12 cellular contexts compared by ENCODE assay signal in genomic region chr3:187719628-187720336, GRCh38. TPM values are rescaled to one million over a fixed set of nuclear protein-coding genes. Genes with fewer than 3 reads are reported as not detected.
DNase-seq lines count a peak whose midpoint lies in the region; ATAC-seq and TF ChIP-seq lines count a peak whose summit lies in the region.
"Had no signal": no experiment of that assay in that cellular context is flagged by ENCODE, and none has a peak within 500 bp of the region (broad histone marks: within the 10 kb centered on the region; RNA-seq: fewer than 3 reads in every experiment).

No MANE protein-coding gene starts in this region.

- no peak for TF ChIP-seq CTCF in RWPE1 (conservative IDR thresholded peaks at IDR 0.05; ENCODE audit: low read depth)

- H3K36me3 ChIP-seq in Karpas-422 (ENCODE audit: insufficient read depth, low read length), result peaks cover 37% of the 10 kb centered on the region

- H3K9ac ChIP-seq in Karpas-422 (ENCODE audit: low read length), result no peak overlapping the region

- POLR2A ChIA-PET in RWPE1 (lab: Yijun Ruan, JAX; ENCODE audit: low non-redundant PET), result no interaction called here

- no peaks in the 10 kb centered on the region for H3K9me3 ChIP-seq in Karpas-422 (ENCODE audit: low read length)

- H3K27me3 ChIP-seq in Karpas-422 (ENCODE audit: low read length), result no peaks in the 10 kb centered on the region

- DNase-seq in Karpas-422 (peak; percentile 82), RWPE1 (ENCODE audit: low spot score) (no peak), hippocampal formation (lab: John Stamatoyannopoulos, UW) (peak; percentile 36 to 60), putamen (ENCODE audit: low spot score) (peak; percentile 58), NOMO-1 (lab: John Stamatoyannopoulos, UW; ENCODE audit: unreplicated experiment in 2 of 2) (no peak)
- DNase-seq in activated effector memory CD4-positive, alpha-beta T cell treated with anti-CD3 and anti-CD28 coated beads, Interleukin-2, amount 50 U/mL, for 16 hours, result no peak
- DNase-seq: activated CD4-positive, alpha-beta T cell treated with anti-CD3 and anti-CD28 coated beads for 1 hour; activated T-cell treated with anti-CD3 and anti-CD28 coated beads, Interleukin-2, amount 50 U/mL, for 24 hours had no signal

- H3K79me2 ChIP-seq in Karpas-422 (ENCODE audit: low read length), result no peaks in the 10 kb centered on the region

- H3K27ac ChIP-seq in Karpas-422 (ENCODE audit: low read length) (peak overlapping the region; percentile 50), RWPE1 (peak overlapping the region; percentile 49)

- no peak overlapping the region for H3K4me3 ChIP-seq in Karpas-422 (ENCODE audit: low read length)

- no peaks in the 10 kb centered on the region for H3K9me2 ChIP-seq in Karpas-422 (replicated peaks; ENCODE audit: insufficient read depth, low read length)

- H4K20me1 ChIP-seq in Karpas-422 (ENCODE audit: insufficient read depth, low read depth, low read length), result peaks cover 24% of the 10 kb centered on the region

- ATAC-seq in GM21515 (IDR thresholded peaks at IDR 0.05; ENCODE audit: unreplicated experiment) (no peak), HG02623 (IDR thresholded peaks at IDR 0.05; ENCODE audit: unreplicated experiment) (no peak)
- ATAC-seq: natural killer cell treated with Interleukin-12 subunit alpha and Interleukin-12 subunit beta and Interleukin-15 and Interleukin-18, amount 100 ng/mL, for 72 hours had no signal

- peaks cover 8% of the 10 kb centered on the region for H3K4me1 ChIP-seq in Karpas-422 (ENCODE audit: low read length)

- no peak overlapping the region for H2AFZ ChIP-seq in Karpas-422 (ENCODE audit: low read length)

- CTCF ChIA-PET in RWPE1 (lab: Yijun Ruan, JAX), result interaction anchor here (0.5 to 0.6 kb wide), 2 partner anchors 356 to 452 kb away, joined by 3 read pairs; no protein-coding TSS in a partner anchor

- H3K4me2 ChIP-seq in Karpas-422 (ENCODE audit: low read depth, low read length, poor library complexity, severe bottlenecking), result no peak overlapping the region

RNA-seq across cellular contexts. Expression of gene RTP2, which starts 17.4 kb away (rescaled TPM):
- total RNA-seq in Karpas-422 (2014; rRNA removed; shearing (Covaris generic); ENCODE audit: low replicate concordance), result not detected in 2 replicates
- total RNA-seq: bronchial epithelial cell; natural killer cell treated with Interleukin-12 subunit alpha and Interleukin-12 subunit beta and Interleukin-15 and Interleukin-18, amount 100 ng/mL, for 72 hours had no signal

RNA-seq across cellular contexts. Expression of gene BCL6, which starts 25.5 kb away (rescaled TPM):
- total RNA-seq in Karpas-422 (2014; rRNA removed; shearing (Covaris generic); ENCODE audit: low replicate concordance), result 488 and 569 TPM in 2 replicates

RNA-seq across cellular contexts. Expression of gene SST, which starts 49.6 kb away (rescaled TPM):
- not detected in 2 replicates for total RNA-seq in Karpas-422 (2014; rRNA removed; shearing (Covaris generic); ENCODE audit: low replicate concordance)
- total RNA-seq: bronchial epithelial cell; natural killer cell treated with Interleukin-12 subunit alpha and Interleukin-12 subunit beta and Interleukin-15 and Interleukin-18, amount 100 ng/mL, for 72 hours had no signal

Comparison
In these comparisons a context has a peak if more than half of its experiments do, and no peak if none do; other contexts are left out.
1. DNase-seq: peak in Karpas-422 (single experiment), hippocampal formation (2 of 2) and putamen (single experiment); none in RWPE1 (single experiment), activated effector memory CD4-positive, alpha-beta T cell treated with anti-CD3 and anti-CD28 coated beads, Interleukin-2, amount 50 U/mL, for 16 hours (single experiment) and NOMO-1 (0 of 2).